Comparison of ENCODE assay signal across 1 cellular context in the genomic region with DNA sequence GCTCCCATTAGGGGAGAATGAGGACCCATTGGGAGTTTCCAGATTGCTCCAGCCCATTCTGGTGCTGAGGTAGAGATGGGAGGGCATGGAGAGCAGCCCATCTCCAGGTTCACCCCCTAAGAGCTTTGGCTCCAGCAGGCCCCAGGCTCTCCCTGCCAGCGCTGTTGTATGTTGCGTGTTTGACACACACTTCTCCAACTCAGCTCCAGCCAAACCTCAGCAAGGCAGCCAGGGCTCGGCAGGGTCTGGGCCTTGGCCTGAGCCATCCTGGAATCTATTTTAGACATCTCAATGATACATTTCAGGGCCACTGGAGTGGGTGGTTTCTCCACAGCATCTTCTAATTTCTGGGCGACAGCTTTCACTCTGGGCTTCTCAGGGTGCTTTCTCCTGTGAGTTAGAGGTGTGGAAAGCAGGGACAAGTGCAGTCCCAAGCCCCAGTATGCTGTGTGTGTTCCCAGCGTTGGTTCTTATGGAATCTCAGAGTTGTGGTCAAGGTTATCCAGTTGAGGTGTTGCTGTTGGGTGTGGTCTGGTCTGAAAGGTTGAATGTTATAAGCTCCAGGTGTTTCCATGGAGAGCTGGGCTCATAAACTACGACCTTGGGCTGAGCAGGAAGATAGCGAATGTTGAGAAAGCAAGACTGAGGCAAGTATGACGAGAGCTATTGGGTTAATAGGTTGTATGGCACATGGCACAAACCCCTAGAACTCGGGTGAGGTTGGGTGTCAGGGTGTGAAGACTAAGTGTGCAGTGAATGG.
TF ChIP-seq lines count a peak whose summit lies in the region.

No MANE protein-coding gene starts in this region.

TF ChIP-seq in H1, 55 proteins besides CTCF, POLR2A, EP300 and RAD21:
- TF ChIP-seq CEBPB (IDR thresholded peaks at IDR 0.05; ENCODE audit: low read depth, low read length) = no peak
